Comparison of ENCODE assay signal across 9 cellular contexts in genomic region chr4:123811763-123812390, GRCh38.
DNase-seq lines count a peak whose midpoint lies in the region; ATAC-seq and TF ChIP-seq lines count a peak whose summit lies in the region.
"Had no signal": no experiment of that assay in that cellular context is flagged by ENCODE, and none has a peak within 500 bp of the region (broad histone marks: within the 10 kb centered on the region; RNA-seq: fewer than 3 reads in every experiment).

No MANE protein-coding gene starts in this region.

- H3K9me3 ChIP-seq in fibroblast of lung (ENCODE audit: control insufficient read depth, insufficient read depth, low read depth, low read length) (no peaks in the 10 kb centered on the region), transverse colon (no peaks in the 10 kb centered on the region), T-helper 17 cell (ENCODE audit: control insufficient read depth, low read length, poor library complexity, severe bottlenecking) (no peaks in the 10 kb centered on the region)

- in situ Hi-C loops in transverse colon (cut with MboI; ENCODE audit: low pct_ligation_motif_present in 1 of 4, low pct_unique_long_range_greater_than_20kb in 1 of 4, low sequenced_read_pairs in 3 of 4), result no loop called here

- WGBS in transverse colon (ENCODE audit: low coverage in 1 of 2), 2 donors, result 17 to 19% methylated on average over 4 to 11 of the region's 11 CpGs

- no peaks in the 10 kb centered on the region for H3K36me3 ChIP-seq in fibroblast of lung (ENCODE audit: control insufficient read depth, insufficient read depth, low read length)
- H3K36me3 ChIP-seq in transverse colon, result no peaks in the 10 kb centered on the region

- H3K79me2 ChIP-seq in fibroblast of lung (ENCODE audit: control insufficient read depth, insufficient read depth, low read length), result no peaks in the 10 kb centered on the region

- no peak for TF ChIP-seq CTCF in fibroblast of lung (conservative IDR thresholded peaks at IDR 0.05 in 1 of 2, IDR thresholded peaks at IDR 0.05 in 1 of 2; ENCODE audit: low read depth in 1 of 2, low read length in 2 of 2)
- no peak for TF ChIP-seq CTCF in transverse colon (IDR thresholded peaks at IDR 0.05)

- no peak for TF ChIP-seq POLR2A in transverse colon (IDR thresholded peaks at IDR 0.05)

- H3K9me3 Mint-ChIP-seq in activated T-cell treated with anti-CD3 and anti-CD28 coated beads, Interleukin-2, amount 50 U/mL, for 4 hours, result no peaks in the 10 kb centered on the region

- TF ChIP-seq EP300 in transverse colon (IDR thresholded peaks at IDR 0.05; ENCODE audit: low read depth), result no peak

- H4K20me1 ChIP-seq in fibroblast of lung (ENCODE audit: control insufficient read depth, extremely low read depth, insufficient read depth, low read length), result no peaks in the 10 kb centered on the region

- H3K4me2 ChIP-seq in fibroblast of lung (ENCODE audit: extremely low read depth, insufficient read depth, low read length), result peak overlapping the region; percentile 65

- H3K4me3 ChIP-seq in fibroblast of lung (replicated peaks in 1 of 4; ENCODE audit: control extremely low read depth in 1 of 4, insufficient read depth in 1 of 4, low read depth in 3 of 4, low read length in 4 of 4) (no peak overlapping the region), transverse colon (peak overlapping the region in 1 of 4 donors; percentile 19)

- no peaks in the 10 kb centered on the region for H3K27me3 Mint-ChIP-seq in activated T-cell treated with anti-CD3 and anti-CD28 coated beads, Interleukin-2, amount 50 U/mL, for 4 hours (ENCODE audit: low read depth)
- H3K27me3 Mint-ChIP-seq in T-helper 17 cell, result peaks cover 6% of the 10 kb centered on the region

- H3K4me1 Mint-ChIP-seq in activated T-cell treated with anti-CD3 and anti-CD28 coated beads, Interleukin-2, amount 50 U/mL, for 4 hours (ENCODE audit: low read depth), result no peaks in the 10 kb centered on the region
- H3K4me1 Mint-ChIP-seq in T-helper 17 cell, result peaks cover 3% of the 10 kb centered on the region

- H3K27me3 ChIP-seq in fibroblast of lung (ENCODE audit: control insufficient read depth, insufficient read depth, low read length) (no peaks in the 10 kb centered on the region), transverse colon (no peaks in the 10 kb centered on the region)

- intact Hi-C loops in transverse colon (cut with DNase I; ENCODE audit: low total_unique reads), result no loop called here

- H3K4me1 ChIP-seq in fibroblast of lung (ENCODE audit: control insufficient read depth, extremely low read depth, insufficient read depth, low read length), result no peaks in the 10 kb centered on the region
- H3K4me1 ChIP-seq in transverse colon, result peaks cover 0 to 4% (median 0%) of the 10 kb centered on the region in 4 donors

- H3K4me3 Mint-ChIP-seq in activated T-cell treated with anti-CD3 and anti-CD28 coated beads, Interleukin-2, amount 50 U/mL, for 4 hours, result peak overlapping the region; percentile 50
- H3K4me3 Mint-ChIP-seq in T-helper 17 cell, result no peak overlapping the region

- no peak for DNase-seq in activated T-cell treated with anti-CD3 and anti-CD28 coated beads, Interleukin-2, amount 50 U/mL, for 4 hours
- no peak for DNase-seq in activated T-cell treated with anti-CD3 and anti-CD28 coated beads, Interleukin-2, amount 50 U/mL, for 1 hour
- DNase-seq in fibroblast of lung (ENCODE audit: low read depth in 2 of 2), result no peak
- no peak for DNase-seq in transverse colon
- no peak for DNase-seq in superior temporal gyrus (ENCODE audit: extremely low spot score)
- DNase-seq in T-helper 17 cell, result no peak
- DNase-seq in NCI-H187 (lab: John Stamatoyannopoulos, UW), result no peak
- DNase-seq: activated CD8-positive, alpha-beta memory T cell treated with anti-CD3 and anti-CD28 coated beads, Interleukin-2, amount 50 U/mL, for 48 hours had no signal

- no peak for ATAC-seq in activated T-cell treated with anti-CD3 and anti-CD28 coated beads, Interleukin-2, amount 50 U/mL, for 4 hours
- ATAC-seq in HG03575 (IDR thresholded peaks at IDR 0.05; ENCODE audit: extremely low read depth, insufficient number of reproducible peaks, low FRiP score, unreplicated experiment) (peak; percentile 63), T-helper 17 cell (no peak)

- no peak overlapping the region for H3K9ac ChIP-seq in fibroblast of lung (ENCODE audit: insufficient read depth, low read length)

- no peaks in the 10 kb centered on the region for H3K36me3 Mint-ChIP-seq in activated T-cell treated with anti-CD3 and anti-CD28 coated beads, Interleukin-2, amount 50 U/mL, for 4 hours (ENCODE audit: insufficient read depth)
- H3K36me3 Mint-ChIP-seq in T-helper 17 cell (ENCODE audit: low read depth), result no peaks in the 10 kb centered on the region

- no peak overlapping the region for H3K27ac Mint-ChIP-seq in T-helper 17 cell

- H2AFZ ChIP-seq in fibroblast of lung (ENCODE audit: low read length), result peak overlapping the region; percentile 84

- no peak overlapping the region for H3K27ac ChIP-seq in fibroblast of lung (ENCODE audit: insufficient read depth, low read length)
- H3K27ac ChIP-seq in transverse colon, result peak overlapping the region in 3 of 4 donors; percentile 4 to 54 (median 26)
